22 cellular contexts compared by ENCODE assay signal in the genomic region with DNA sequence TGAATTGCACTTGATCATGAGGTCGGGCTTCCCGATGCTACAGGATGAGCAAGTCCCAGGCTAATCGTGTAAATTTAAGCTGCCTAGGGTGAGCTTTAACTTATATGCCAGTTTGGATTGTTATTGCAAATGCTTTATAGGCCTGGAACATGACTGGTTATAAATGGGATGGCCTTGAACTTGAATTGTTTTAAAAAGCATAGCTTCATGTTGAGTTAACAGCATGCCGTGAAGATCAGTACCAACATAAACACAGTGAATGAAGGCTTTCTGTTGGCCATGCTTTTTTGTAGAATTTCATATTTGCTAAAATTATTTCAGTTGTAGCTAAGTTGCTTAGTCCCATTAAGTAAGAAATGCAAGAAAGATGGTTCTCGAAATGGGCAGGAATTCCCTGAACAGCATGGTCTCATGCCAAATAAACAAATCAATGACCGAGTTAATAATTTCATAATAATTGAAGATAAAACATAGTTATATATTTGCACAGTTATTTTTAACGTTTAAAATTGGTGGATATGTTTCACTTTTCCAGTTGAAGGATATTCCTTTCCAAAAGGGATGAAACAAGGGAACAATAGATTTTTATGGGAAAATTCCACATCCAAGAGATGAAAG.
"Had no signal": no experiment of that assay in that cellular context is flagged by ENCODE, and none has a peak within 500 bp of the region (broad histone marks: within the 10 kb centered on the region; RNA-seq: fewer than 3 reads in every experiment).

No MANE protein-coding gene starts in this region.

- H3K27ac Mint-ChIP-seq: dendritic cell treated with granulocyte-macrophage colony-stimulating factor and Interleukin-4, amounts not matched to agents 40 ng/mL and 50 ng/mL, for 4 days; nephron had no signal

- H3K36me3 ChIP-seq: esophagus squamous epithelium, stomach, thoracic aorta, transverse colon had no signal

- H3K27ac ChIP-seq: esophagus squamous epithelium, hepatocyte, psoas muscle, stomach, thoracic aorta, transverse colon had no signal

- H3K9me3 Mint-ChIP-seq: dendritic cell treated with granulocyte-macrophage colony-stimulating factor and Interleukin-4, amounts not matched to agents 40 ng/mL and 50 ng/mL, for 4 days; nephron had no signal

- DNase-seq: esophagus squamous epithelium; foreskin melanocyte; head of caudate nucleus; kidney; left colon; left ventricle myocardium superior; mesenchymal stem cell; midbrain; occipital lobe; psoas muscle; stimulated activated CD4-positive, alpha-beta T cell treated with anti-CD3 and anti-CD28 coated beads, Interleukin-2, amount 100 ng/mL, for 24 hours; stimulated activated CD4-positive, alpha-beta T cell treated with anti-CD3 and anti-CD28 coated beads, Interleukin-4, amount 100 ng/mL, for 4 hours; stimulated activated naive CD4-positive, alpha-beta T cell; stomach; substantia nigra; transverse colon had no signal

- H3K4me3 ChIP-seq: esophagus squamous epithelium, hepatocyte, lung, psoas muscle, stomach, thoracic aorta, transverse colon had no signal

- H3K4me1 ChIP-seq: psoas muscle, stomach had no signal

- ATAC-seq: left colon, left ventricle myocardium superior, psoas muscle, sciatic nerve had no signal

- FAIRE-seq: kidney had no signal

- H3K9me3 ChIP-seq: esophagus squamous epithelium, psoas muscle, stomach, thoracic aorta, transverse colon had no signal

- H3K4me3 Mint-ChIP-seq: dendritic cell treated with granulocyte-macrophage colony-stimulating factor and Interleukin-4, amounts not matched to agents 40 ng/mL and 50 ng/mL, for 4 days; nephron had no signal

- H3K27me3 ChIP-seq: esophagus squamous epithelium, hepatocyte, stomach, transverse colon had no signal
